9 cellular contexts compared by ENCODE assay signal in the genomic region with DNA sequence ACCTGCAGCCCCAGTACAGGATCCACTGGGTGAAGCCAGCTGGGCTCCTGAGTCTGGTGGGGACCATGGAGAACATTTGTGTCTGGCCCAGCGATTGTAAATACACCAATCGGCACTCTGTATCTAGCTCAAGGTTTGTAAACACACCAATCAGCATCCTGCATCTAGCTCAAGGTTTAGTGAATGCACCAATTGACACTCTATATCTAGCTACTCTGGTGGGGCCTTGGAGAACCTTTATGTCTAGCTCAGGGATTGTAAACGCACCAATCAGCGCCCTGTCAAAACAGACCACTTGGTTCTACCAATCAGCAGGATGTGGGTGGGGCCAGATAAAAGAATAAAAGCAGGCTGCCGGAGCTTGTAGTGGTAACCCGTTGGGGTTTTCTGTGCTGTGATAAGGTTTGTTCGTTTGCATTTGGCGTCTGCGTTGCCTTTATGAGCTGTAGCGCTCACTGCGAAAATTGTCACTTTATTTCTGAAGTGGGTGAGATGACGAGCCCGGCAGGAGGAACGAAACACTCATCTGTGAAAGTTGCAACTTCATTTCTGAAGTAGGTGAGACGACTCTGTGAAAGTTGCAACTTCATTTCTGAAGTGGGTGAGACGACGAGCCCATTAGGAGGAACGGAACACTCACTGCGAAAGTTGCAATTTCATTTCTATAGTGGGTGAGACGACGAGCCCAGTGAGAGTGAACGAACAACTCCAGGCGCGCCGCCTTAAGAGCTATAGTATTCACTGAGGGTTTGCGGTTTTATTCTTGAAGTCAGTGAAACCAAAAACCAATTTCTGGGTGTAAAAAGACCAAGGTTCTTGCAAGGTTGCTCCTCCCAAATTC. TPM values are rescaled to one million over a fixed set of nuclear protein-coding genes. Genes with fewer than 3 reads are reported as not detected.
DNase-seq lines count a peak whose midpoint lies in the region; ATAC-seq, FAIRE-seq and TF ChIP-seq lines count a peak whose summit lies in the region.
"Had no signal": no experiment of that assay in that cellular context is flagged by ENCODE, and none has a peak within 500 bp of the region (broad histone marks: within the 10 kb centered on the region; RNA-seq: fewer than 3 reads in every experiment).

No MANE protein-coding gene starts in this region.

- H3K27me3 ChIP-seq in heart left ventricle (no peaks in the 10 kb centered on the region), right lobe of liver (no peaks in the 10 kb centered on the region), stomach (no peaks in the 10 kb centered on the region)
- H3K27me3 ChIP-seq: adrenal gland had no signal

- TF ChIP-seq EP300 in stomach (IDR thresholded peaks at IDR 0.05) = no peak

- POLR2A ChIA-PET in activated CD4-positive, alpha-beta memory T cell treated with anti-CD3 and anti-CD28 coated beads for 36 hours (lab: Charles Lee) = interaction anchor here (0.6 to 2.6 kb wide), 17 partner anchors 10 to 495 kb away, joined by 3 to 33 read pairs (median 5); a partner anchor contains a TSS

- peaks cover 0 to 34% (median 17%) of the 10 kb centered on the region in 12 donors for H3K4me1 ChIP-seq in heart left ventricle
- H3K4me1 ChIP-seq in right lobe of liver = no peaks in the 10 kb centered on the region
- H3K4me1 ChIP-seq in stomach = peaks cover 0 to 15% (median 9%) of the 10 kb centered on the region in 4 donors

- no peak for FAIRE-seq in urothelium cell line (lab: Jason Lieb, UNC)

- H3K27ac Mint-ChIP-seq in activated CD4-positive, alpha-beta memory T cell treated with anti-CD3 and anti-CD28 coated beads for 36 hours = peak overlapping the region; percentile 99

- H3K36me3 ChIP-seq in heart left ventricle (no peaks in the 10 kb centered on the region), right lobe of liver (no peaks in the 10 kb centered on the region), stomach (no peaks in the 10 kb centered on the region)
- H3K36me3 ChIP-seq: adrenal gland had no signal

- H3K4me3 Mint-ChIP-seq in activated CD4-positive, alpha-beta memory T cell treated with anti-CD3 and anti-CD28 coated beads for 36 hours = peak overlapping the region; percentile 54

- CTCF ChIA-PET in activated CD4-positive, alpha-beta memory T cell treated with anti-CD3 and anti-CD28 coated beads for 36 hours (lab: Charles Lee) = interaction anchor here (0.6 to 2.9 kb wide), 16 partner anchors 9 to 149 kb away, joined by 3 to 21 read pairs (median 4); no protein-coding TSS in a partner anchor

- H3K27ac ChIP-seq in heart left ventricle = peak overlapping the region in 9 of 12 donors; percentile 63 to 80 (median 76)
- H3K27ac ChIP-seq in right lobe of liver = no peak overlapping the region
- peak overlapping the region in 1 of 5 donors; percentile 5 for H3K27ac ChIP-seq in stomach

- H3K4me3 ChIP-seq in heart left ventricle = peak overlapping the region in 1 of 12 donors; percentile 34
- no peak overlapping the region for H3K4me3 ChIP-seq in right lobe of liver
- H3K4me3 ChIP-seq in stomach = no peak overlapping the region
- H3K4me3 ChIP-seq: adrenal gland had no signal

- H3K9me3 Mint-ChIP-seq in activated CD4-positive, alpha-beta memory T cell treated with anti-CD3 and anti-CD28 coated beads for 36 hours = peaks cover 31% of the 10 kb centered on the region

- peaks cover 67% of the 10 kb centered on the region for H3K4me1 Mint-ChIP-seq in activated CD4-positive, alpha-beta memory T cell treated with anti-CD3 and anti-CD28 coated beads for 36 hours (ENCODE audit: low read depth)

- ATAC-seq in heart left ventricle = no peak
- ATAC-seq in Right ventricle myocardium inferior = no peak
- ATAC-seq in HG03439 (IDR thresholded peaks at IDR 0.05; ENCODE audit: unreplicated experiment) = peak; percentile 93
- ATAC-seq in right lobe of liver = peak; percentile 20 to 67 (median 44)

- no peak for DNase-seq in heart left ventricle
- no peak for DNase-seq in Right ventricle myocardium inferior (ENCODE audit: missing footprints)
- peak; percentile 92 for DNase-seq in activated CD4-positive, alpha-beta memory T cell treated with anti-CD3 and anti-CD28 coated beads for 36 hours
- DNase-seq in right lobe of liver = peak in 1 of 3 donors; percentile 31
- DNase-seq in stomach = peak; percentile 25
- DNase-seq in COLO668 (lab: John Stamatoyannopoulos, UW; ENCODE audit: unreplicated experiment) = no peak
- no peak for DNase-seq in urothelium cell line (ENCODE audit: low spot score)

- WGBS in heart left ventricle, 4 donors = 80 to 87% (median 86%) methylated on average over 26 of the region's 26 CpGs
- WGBS in right lobe of liver (ENCODE audit: insufficient coverage, low coverage, low lambda C conversion rate, missing lambda C conversion rate) = 79% methylated on average over 23 of the region's 26 CpGs
- 71 to 80% (median 74%) methylated on average over 26 of the region's 26 CpGs for WGBS in stomach, 5 donors

- intact Hi-C loops in heart left ventricle (cut with DNase I) (no loop called here), Right ventricle myocardium inferior (cut with DNase I) (no loop called here), right lobe of liver (cut with DNase I) (no loop called here), stomach (cut with DNase I; ENCODE audit: low total_unique reads) (loop anchor here (10.0 kb wide), 1 partner anchor 155 kb away; no protein-coding TSS in a partner anchor)
- intact Hi-C loops in activated CD4-positive, alpha-beta memory T cell treated with anti-CD3 and anti-CD28 coated beads for 36 hours (cut with micrococcal nuclease) = loop anchor here (1.0 to 2.0 kb wide), 8 partner anchors 37 to 149 kb away; a partner anchor contains a TSS

- no peaks in the 10 kb centered on the region for H3K9me3 ChIP-seq in heart left ventricle
- H3K9me3 ChIP-seq in right lobe of liver = no peaks in the 10 kb centered on the region
- no peaks in the 10 kb centered on the region for H3K9me3 ChIP-seq in stomach
- H3K9me3 ChIP-seq: adrenal gland had no signal

- H3K36me3 Mint-ChIP-seq in activated CD4-positive, alpha-beta memory T cell treated with anti-CD3 and anti-CD28 coated beads for 36 hours = peaks cover 30% of the 10 kb centered on the region

- no peak for TF ChIP-seq CTCF in heart left ventricle (IDR thresholded peaks at IDR 0.05)
- TF ChIP-seq CTCF in right lobe of liver (IDR thresholded peaks at IDR 0.05) = no peak
- TF ChIP-seq CTCF in stomach (IDR thresholded peaks at IDR 0.05) = no peak

- H3K27me3 Mint-ChIP-seq in activated CD4-positive, alpha-beta memory T cell treated with anti-CD3 and anti-CD28 coated beads for 36 hours = peaks cover 1% of the 10 kb centered on the region

- TF ChIP-seq POLR2A in heart left ventricle (IDR thresholded peaks at IDR 0.05) = no peak
- no peak for TF ChIP-seq POLR2A in right lobe of liver (IDR thresholded peaks at IDR 0.05)
- no peak for TF ChIP-seq POLR2A in stomach (IDR thresholded peaks at IDR 0.05)

RNA-seq across cellular contexts. Expression of a gene that starts 31.1 kb away (rescaled TPM):
- total RNA-seq in heart left ventricle (100 to 1,000 TPM; 168 to 246 (median 188) TPM), Right ventricle myocardium inferior (275 TPM), right lobe of liver (10 to 100 TPM; 27.0 to 48.5 (median 38.7) TPM), stomach (100 to 1,000 TPM in 4 of 5 donors, 10 to 100 TPM in 1; 79.1 to 208 (median 160) TPM)
- polyA plus RNA-seq in heart left ventricle (100 to 1,000 TPM; 146 to 157 TPM), stomach (100 to 1,000 TPM in 2 of 3 donors, 10 to 100 TPM in 1; 93.1 to 281 (median 144) TPM)
- 10 to 100 TPM; 59.0 to 64.7 TPM for total RNA-seq in activated CD4-positive, alpha-beta memory T cell treated with anti-CD3 and anti-CD28 coated beads for 36 hours

RNA-seq across cellular contexts. Expression of a gene that starts 37.1 kb away (rescaled TPM):
- total RNA-seq in heart left ventricle (10 to 100 TPM in 1 of 9 donors, 1 to 10 TPM in 8; 2.1 to 16.7 (median 5.4) TPM), Right ventricle myocardium inferior (3.2 TPM), right lobe of liver (10 to 100 TPM in 1 of 6 experiments, 1 to 10 TPM in 5; 1.8 to 19.0 (median 4.6) TPM), stomach (1 to 10 TPM in 3 of 5 donors, under 1 TPM in 1, not detected in 1; 0.58 to 9.4 (median 2.8) TPM)
- polyA plus RNA-seq in heart left ventricle (1 to 10 TPM; 2.1 to 2.7 TPM), stomach (1 to 10 TPM; 2.0 to 3.5 (median 2.1) TPM)
- total RNA-seq in activated CD4-positive, alpha-beta memory T cell treated with anti-CD3 and anti-CD28 coated beads for 36 hours = 10 to 100 TPM; 69.9 to 72.6 TPM

RNA-seq across cellular contexts. Expression of a gene that starts 59.5 kb away (rescaled TPM):
- total RNA-seq in heart left ventricle (10 to 100 TPM; 37.0 to 76.0 (median 62.8) TPM), Right ventricle myocardium inferior (57.5 TPM), right lobe of liver (10 to 100 TPM; 44.5 to 74.2 (median 67.3) TPM), stomach (10 to 100 TPM in 1 of 5 donors, 1 to 10 TPM in 2, under 1 TPM in 1, not detected in 1; 0.87 to 35.5 (median 5.5) TPM)
- polyA plus RNA-seq in heart left ventricle (10 to 100 TPM; 40.8 to 85.4 TPM), stomach (10 to 100 TPM; 28.3 to 43.1 (median 41.9) TPM)
- total RNA-seq in activated CD4-positive, alpha-beta memory T cell treated with anti-CD3 and anti-CD28 coated beads for 36 hours = 10 to 100 TPM; 36.1 to 38.9 TPM

Comparison
In these comparisons a context has a peak if more than half of its experiments do, and no peak if none do; other contexts are left out.
1. ATAC-seq: peak in HG03439 (single experiment) and right lobe of liver (4 of 4); none in heart left ventricle (0 of 4) and Right ventricle myocardium inferior (single experiment).
2. DNase-seq: peak in activated CD4-positive, alpha-beta memory T cell treated with anti-CD3 and anti-CD28 coated beads for 36 hours (single experiment) and stomach (single experiment); none in heart left ventricle (0 of 5), Right ventricle myocardium inferior (single experiment), COLO668 (single experiment) and urothelium cell line (single experiment).
3. H3K27ac ChIP-seq: peak in heart left ventricle (9 of 12); none in right lobe of liver (0 of 3).
4. intact Hi-C loops: an anchor here in activated CD4-positive, alpha-beta memory T cell treated with anti-CD3 and anti-CD28 coated beads for 36 hours (1.0 to 2.0 kb wide) and stomach (10.0 kb wide); none called in heart left ventricle, Right ventricle myocardium inferior and right lobe of liver.